9 cellular contexts compared by ENCODE assay signal in the genomic region with DNA sequence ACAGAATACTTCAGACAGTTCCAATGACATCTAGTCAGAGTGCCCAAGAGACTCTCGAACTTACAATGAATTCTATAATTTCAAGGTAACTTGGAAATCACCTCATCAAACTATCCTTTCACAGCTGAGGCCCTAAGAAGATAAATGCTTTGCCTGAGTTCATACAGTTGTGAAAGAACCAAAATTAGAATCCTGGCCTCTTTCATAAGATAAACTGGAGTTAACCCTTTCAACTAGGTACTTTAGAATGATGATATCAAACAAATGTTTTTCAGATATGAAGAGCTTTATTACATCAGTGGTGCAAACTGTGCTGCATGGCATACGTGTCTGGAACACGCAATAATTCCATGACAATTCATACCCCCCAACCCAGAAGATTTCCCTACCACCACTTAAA. TPM values are rescaled to one million over a fixed set of nuclear protein-coding genes. Genes with fewer than 3 reads are reported as not detected.
"Had no signal": no experiment of that assay in that cellular context is flagged by ENCODE, and none has a peak within 500 bp of the region (broad histone marks: within the 10 kb centered on the region; RNA-seq: fewer than 3 reads in every experiment).

No MANE protein-coding gene starts in this region.

- DNase-seq: H9, HCEC 1CT, KG1 had no signal

- H3K4me2 ChIP-seq: GM23338 had no signal

- FAIRE-seq: H1, H54, HepG2 had no signal

- ATAC-seq: GM23338, HepG2 had no signal

- H3K27ac ChIP-seq: HL-60 had no signal

- H3K4me3 ChIP-seq: GM23338 had no signal

- H2AFZ ChIP-seq: GM23338 had no signal

RNA-seq across cellular contexts. Expression of gene DOCK4, which starts 17.9 kb away (rescaled TPM):
- polyA plus RNA-seq: IgD-negative memory B cell had no signal
